In the genomic region with DNA sequence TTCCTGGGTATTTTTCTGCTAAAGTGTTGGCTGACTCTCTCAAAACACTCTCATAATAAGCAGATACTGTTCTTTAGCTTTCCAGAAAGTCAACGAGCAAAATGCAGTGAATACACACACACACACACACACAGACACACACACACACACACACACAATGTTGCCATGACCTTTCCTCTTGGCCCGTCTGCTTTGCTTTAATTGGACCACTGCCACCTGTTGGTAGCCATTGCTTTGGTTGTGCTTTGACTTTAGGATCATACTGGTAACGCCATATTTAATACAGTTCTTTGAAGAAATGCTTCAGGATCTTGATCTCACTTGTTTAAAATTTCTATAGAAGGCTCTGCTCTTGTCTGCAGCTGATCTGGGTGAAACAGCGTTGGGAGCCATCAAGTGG, we compare ENCODE assay signal across 11 cellular contexts. TPM values are rescaled to one million over a fixed set of nuclear protein-coding genes. Genes with fewer than 3 reads are reported as not detected.
DNase-seq lines count a peak whose midpoint lies in the region; ATAC-seq and TF ChIP-seq lines count a peak whose summit lies in the region.
"Had no signal": no experiment of that assay in that cellular context is flagged by ENCODE, and none has a peak within 500 bp of the region (broad histone marks: within the 10 kb centered on the region; RNA-seq: fewer than 3 reads in every experiment).

No MANE protein-coding gene starts in this region.

- H3F3A ChIP-seq in GM23338 (replicated peaks; ENCODE audit: low read depth): 0 out of 2 replicates have a peak, but pooled peaks cover 3% of the 10 kb centered on the region

- peaks cover 45% of the 10 kb centered on the region for H3K79me2 ChIP-seq in GM23338 (replicated peaks; ENCODE audit: insufficient read depth)

- H3K36me3 ChIP-seq in GM23338 (ENCODE audit: insufficient read depth): no peaks in the 10 kb centered on the region; the same call in 1 of the 2 replicates
- H3K36me3 ChIP-seq: upper lobe of left lung had no signal

- peaks cover 14% of the 10 kb centered on the region for H3K4me1 Mint-ChIP-seq in activated CD4-positive, alpha-beta T cell treated with anti-CD3 and anti-CD28 coated beads for 36 hours
- peaks cover 7% of the 10 kb centered on the region; the same call in 2 of the 3 replicates for H3K4me1 Mint-ChIP-seq in GM23338

- ATAC-seq in activated CD4-positive, alpha-beta T cell treated with anti-CD3 and anti-CD28 coated beads for 36 hours: no peak
- ATAC-seq in GM23338 (no peak), GM21526 (IDR thresholded peaks at IDR 0.05; ENCODE audit: low FRiP score, unreplicated experiment) (no peak), GM18502 (IDR thresholded peaks at IDR 0.05; ENCODE audit: poor library complexity, unreplicated experiment) (no peak), HG03108 (IDR thresholded peaks at IDR 0.05; ENCODE audit: unreplicated experiment) (no peak)

- H3K27ac ChIP-seq in GM23338 (ENCODE audit: low read depth): no peak overlapping the region
- H3K27ac ChIP-seq: upper lobe of left lung had no signal

- peak; percentile 51 for DNase-seq in activated CD4-positive, alpha-beta T cell treated with anti-CD3 and anti-CD28 coated beads for 36 hours
- no peak for DNase-seq in activated CD4-positive, alpha-beta T cell treated with anti-CD3 and anti-CD28 coated beads for 1 hour
- DNase-seq in GM23338 (ENCODE audit: low spot score): peak; percentile 62
- DNase-seq in RPMI7951 (ENCODE audit: low read depth): peak; percentile 42
- peak; percentile 15 for DNase-seq in iris pigment epithelial cell (ENCODE audit: low read depth)
- DNase-seq: central memory CD4-positive, alpha-beta T cell; NCI-H1048; upper lobe of left lung had no signal

- POLR2A ChIA-PET in activated CD4-positive, alpha-beta T cell treated with anti-CD3 and anti-CD28 coated beads for 36 hours (lab: Charles Lee): no interaction called here

- H3K27me3 ChIP-seq in GM23338 (ENCODE audit: insufficient read depth): no peaks in the 10 kb centered on the region
- H3K27me3 ChIP-seq: upper lobe of left lung had no signal

- H3K9me3 Mint-ChIP-seq in activated CD4-positive, alpha-beta T cell treated with anti-CD3 and anti-CD28 coated beads for 36 hours (ENCODE audit: low read depth): no peaks in the 10 kb centered on the region
- no peaks in the 10 kb centered on the region; the same call in 2 of the 3 replicates for H3K9me3 Mint-ChIP-seq in GM23338

- H2AFZ ChIP-seq in GM23338: no peak overlapping the region

- intact Hi-C loops in activated CD4-positive, alpha-beta T cell treated with anti-CD3 and anti-CD28 coated beads for 36 hours (cut with DNase I, micrococcal nuclease): loop anchor here in 1 of 2 experiments (10.0 kb wide), 1 partner anchor 1179 kb away; the partner anchor contains the start of gene AMD1

- TF ChIP-seq CTCF in GM23338 (conservative IDR thresholded peaks at IDR 0.05; ENCODE audit: low read depth in 2 of 2): peak; percentile 56 to 75

- CTCF ChIA-PET in activated CD4-positive, alpha-beta T cell treated with anti-CD3 and anti-CD28 coated beads for 36 hours (lab: Charles Lee): interaction anchor here (0.7 to 2.1 kb wide), 4 partner anchors 10 to 344 kb away, joined by 4 to 7 read pairs (median 5); no protein-coding TSS in a partner anchor

- no peak overlapping the region for H3K4me3 Mint-ChIP-seq in activated CD4-positive, alpha-beta T cell treated with anti-CD3 and anti-CD28 coated beads for 36 hours
- no peak overlapping the region for H3K4me3 Mint-ChIP-seq in GM23338

- no peaks in the 10 kb centered on the region for H3K27me3 Mint-ChIP-seq in activated CD4-positive, alpha-beta T cell treated with anti-CD3 and anti-CD28 coated beads for 36 hours
- peaks cover 4% of the 10 kb centered on the region for H3K27me3 Mint-ChIP-seq in GM23338 (ENCODE audit: insufficient read depth, low read depth, poor library complexity)

- no peaks in the 10 kb centered on the region for H4K20me1 ChIP-seq in GM23338 (replicated peaks; ENCODE audit: insufficient read depth)

- peaks cover 3% of the 10 kb centered on the region; the same call in 1 of the 2 replicates for H3K4me1 ChIP-seq in GM23338 (ENCODE audit: insufficient read depth)

- no peaks in the 10 kb centered on the region for H3K9me2 ChIP-seq in GM23338 (ENCODE audit: insufficient read depth)

- H3K4me3 ChIP-seq in GM23338: no peak overlapping the region
- H3K4me3 ChIP-seq: upper lobe of left lung had no signal

- H3K36me3 Mint-ChIP-seq in activated CD4-positive, alpha-beta T cell treated with anti-CD3 and anti-CD28 coated beads for 36 hours (ENCODE audit: low read depth): peaks cover 9% of the 10 kb centered on the region
- peaks cover 20% of the 10 kb centered on the region for H3K36me3 Mint-ChIP-seq in GM23338 (ENCODE audit: low read depth)

- no peak overlapping the region for H3K27ac Mint-ChIP-seq in activated CD4-positive, alpha-beta T cell treated with anti-CD3 and anti-CD28 coated beads for 36 hours
- H3K27ac Mint-ChIP-seq in GM23338: no peak overlapping the region

- no peak overlapping the region for H3K4me2 ChIP-seq in GM23338

TF ChIP-seq in GM23338, 12 proteins besides CTCF, POLR2A, EP300 and RAD21 (continues in another document):
- TF ChIP-seq EZH2phosphoT487 (IDR thresholded peaks at IDR 0.05; ENCODE audit: unreplicated experiment) (no peak), ETS1 (IDR thresholded peaks at IDR 0.05) (no peak), ZNF331 (CRISPR knock-in tag; IDR thresholded peaks at IDR 0.05; ENCODE audit: low read depth) (no peak), NANOG (IDR thresholded peaks at IDR 0.05; ENCODE audit: borderline replicate concordance) (no peak), JUNB (IDR thresholded peaks at IDR 0.05; ENCODE audit: unreplicated experiment) (no peak), STAT1 (IDR thresholded peaks at IDR 0.05; ENCODE audit: unreplicated experiment) (no peak), POLR2AphosphoS5 (IDR thresholded peaks at IDR 0.05; ENCODE audit: low read depth) (no peak), ZNF114 (CRISPR knock-in tag; IDR thresholded peaks at IDR 0.05) (no peak), EZH2 (IDR thresholded peaks at IDR 0.05; ENCODE audit: low read depth, unreplicated experiment) (no peak), REST (IDR thresholded peaks at IDR 0.05; ENCODE audit: unreplicated experiment) (no peak), CREB1 (CRISPR knock-in tag; IDR thresholded peaks at IDR 0.05; ENCODE audit: low read depth) (no peak)

RNA-seq across cellular contexts. Expression of gene FIG4, which starts 4.4 kb away (rescaled TPM):
- 10 to 100 TPM; 14.4 to 17.5 TPM for total RNA-seq in activated CD4-positive, alpha-beta T cell treated with anti-CD3 and anti-CD28 coated beads for 36 hours
- total RNA-seq in GM23338 (2014; rRNA removed; shearing (Covaris generic)): 12.7 and 16.9 TPM in 2 replicates
- 6.7 and 7.0 TPM in 2 replicates for polyA plus RNA-seq in GM23338 (2016; fragmentation: Nextera tagmentation; extraction: Ambion mirVana)
- 11.5 and 11.7 TPM in 2 replicates for total RNA-seq in RPMI7951 (2014; rRNA removed; shearing (Covaris generic))

RNA-seq across cellular contexts. Expression of gene AK9, which starts 4.5 kb away (rescaled TPM):
- 1 to 10 TPM; 3.5 to 5.2 TPM for total RNA-seq in activated CD4-positive, alpha-beta T cell treated with anti-CD3 and anti-CD28 coated beads for 36 hours
- total RNA-seq in GM23338 (2014; rRNA removed; shearing (Covaris generic)): 2.0 and 5.0 TPM in 2 replicates
- 5.5 and 6.4 TPM in 2 replicates for polyA plus RNA-seq in GM23338 (2016; fragmentation: Nextera tagmentation; extraction: Ambion mirVana)
- total RNA-seq in RPMI7951 (2014; rRNA removed; shearing (Covaris generic)): 5.6 and 10.1 TPM in 2 replicates
